16 cellular contexts compared by ENCODE assay signal in genomic region chr11:94151311-94151710, GRCh38. TPM values are rescaled to one million over a fixed set of nuclear protein-coding genes. Genes with fewer than 3 reads are reported as not detected.
A peak's percentile ranks its signal among the peaks of the same experiment; 100 is the strongest.
DNase-seq lines count a peak whose midpoint lies in the region; ATAC-seq and TF ChIP-seq lines count a peak whose summit lies in the region.
"Had no signal": no experiment of that assay in that cellular context is flagged by ENCODE, and none has a peak within 500 bp of the region (broad histone marks: within the 10 kb centered on the region; RNA-seq: fewer than 3 reads in every experiment).

No MANE protein-coding gene starts in this region.

- H3K36me3 ChIP-seq in SK-N-SH (replicated peaks in 1 of 2; ENCODE audit: control insufficient read depth in 1 of 2, insufficient read depth in 2 of 2, low read length in 1 of 2) (peaks cover 6 to 8% of the 10 kb centered on the region in 2 experiments), psoas muscle (ENCODE audit: insufficient read depth in 1 of 2, low read depth in 1 of 2) (no peaks in the 10 kb centered on the region)
- H3K36me3 ChIP-seq: esophagus squamous epithelium, Peyer's patch had no signal

- peak overlapping the region; percentile 48; the same call in 1 of the 2 replicates for H3K4me2 ChIP-seq in SK-N-SH

- peaks cover 91% of the 10 kb centered on the region for H3K79me2 ChIP-seq in SK-N-SH (ENCODE audit: insufficient read depth)

- POLR2A ChIA-PET in SK-N-SH (lab: Yijun Ruan, JAX) = no interaction called here

- CTCF ChIA-PET in SK-N-SH (lab: Yijun Ruan, JAX) = interaction anchor here (1.0 to 1.2 kb wide), 2 partner anchors 32 to 354 kb away, joined by 3 to 4 read pairs; no protein-coding TSS in a partner anchor

- TF ChIP-seq RAD21 in SK-N-SH (IDR thresholded peaks at IDR 0.05; ENCODE audit: low read length) = no peak

- intact Hi-C loops in psoas muscle (cut with DNase I) (no loop called here), left colon (cut with DNase I, micrococcal nuclease) (no loop called here)

- H3K9me3 ChIP-seq in SK-N-SH (no peaks in the 10 kb centered on the region), psoas muscle (no peaks in the 10 kb centered on the region)
- H3K9me3 ChIP-seq: esophagus squamous epithelium, Peyer's patch had no signal

- H3F3A ChIP-seq in SK-N-SH (replicated peaks; ENCODE audit: insufficient read depth) = peaks cover 16% of the 10 kb centered on the region

- TF ChIP-seq CTCF in SK-N-SH (IDR thresholded peaks at IDR 0.05) (no peak), psoas muscle (IDR thresholded peaks at IDR 0.05) (no peak)

- ATAC-seq in psoas muscle (peak; percentile 28 to 74 (median 54)), left colon (no peak)

- H3K27me3 ChIP-seq in SK-N-SH (ENCODE audit: insufficient read depth) (no peaks in the 10 kb centered on the region), psoas muscle (ENCODE audit: insufficient read depth in 3 of 3, low read length in 2 of 3) (no peaks in the 10 kb centered on the region)
- H3K27me3 ChIP-seq: esophagus squamous epithelium, Peyer's patch had no signal

- no peak for TF ChIP-seq EP300 in SK-N-SH (IDR thresholded peaks at IDR 0.05; ENCODE audit: borderline replicate concordance in 1 of 2, low read depth in 1 of 2, low read length in 1 of 2)

- no peak overlapping the region for H3K4me3 ChIP-seq in SK-N-SH (ENCODE audit: low read depth in 2 of 2, low read length in 1 of 2)
- no peak overlapping the region for H3K4me3 ChIP-seq in psoas muscle
- H3K4me3 ChIP-seq: esophagus squamous epithelium, Peyer's patch, skin epidermis had no signal

- 81% methylated on average over 4 of the region's 4 CpGs for WGBS in SK-N-SH (ENCODE audit: low lambda C conversion rate)
- WGBS in psoas muscle, 3 donors = 55 to 74% (median 58%) methylated on average over 4 of the region's 4 CpGs

- no peak overlapping the region for H3K9ac ChIP-seq in SK-N-SH

- peaks cover 78% of the 10 kb centered on the region for H4K20me1 ChIP-seq in SK-N-SH (ENCODE audit: insufficient read depth)

- peak overlapping the region in 1 of 2 experiments; percentile 80; a peak in 2 of 4 replicates for H3K27ac ChIP-seq in SK-N-SH (ENCODE audit: low read depth in 2 of 2, low read length in 1 of 2)
- H3K27ac ChIP-seq in psoas muscle = no peak overlapping the region
- no peak overlapping the region for H3K27ac ChIP-seq in substantia nigra (ENCODE audit: low read depth, low read length, poor library complexity, severe bottlenecking)
- H3K27ac ChIP-seq: Peyer's patch had no signal

- H3K9me2 ChIP-seq in SK-N-SH = no peaks in the 10 kb centered on the region

- H2AFZ ChIP-seq in SK-N-SH (ENCODE audit: low read depth) = no peak overlapping the region

- H3K4me1 ChIP-seq in SK-N-SH (ENCODE audit: control insufficient read depth in 1 of 2, insufficient read depth in 2 of 2, low read depth in 1 of 2, low read length in 1 of 2) (peaks cover 38 to 40% of the 10 kb centered on the region in 2 experiments), psoas muscle (peaks cover 6% of the 10 kb centered on the region)

- DNase-seq in EH (ENCODE audit: low read depth) (peak; percentile 72), SK-N-SH (no peak), fibroblast of gingiva (ENCODE audit: low read depth) (peak; percentile 17), psoas muscle (no peak), NCI-H1048 (lab: John Stamatoyannopoulos, UW) (no peak), left colon (no peak), substantia nigra (lab: John Stamatoyannopoulos, UW) (no peak), NCI-H1436 treated with DMSO at 0.1 percent for 48 hours (lab: John Stamatoyannopoulos, UW) (no peak)
- DNase-seq: activated CD4-positive, alpha-beta T cell treated with anti-CD3 and anti-CD28 coated beads for 4 hours; activated naive CD4-positive, alpha-beta T cell treated with anti-CD3 and anti-CD28 coated beads, Interleukin-2, amount 10 ng/mL, durations not matched to agents 7 days and 5 days; esophagus squamous epithelium; NCI-H2081 treated with DMSO at 0.1 percent for 48 hours; NCI-H774; Peyer's patch; stimulated activated CD4-positive, alpha-beta T cell treated with anti-CD3 and anti-CD28 coated beads, Interleukin-4, amount 100 ng/mL, for 24 hours had no signal

TF ChIP-seq in SK-N-SH, 30 proteins besides CTCF, POLR2A, EP300 and RAD21:
- no peak for TF ChIP-seq JUND (IDR thresholded peaks at IDR 0.05)
- 0 out of 2 replicates have a peak, but pooled peaks have one; percentile 24 for TF ChIP-seq PBX3 (IDR thresholded peaks at IDR 0.05)

RNA-seq across cellular contexts. Expression of gene PANX1, which starts 22.7 kb away (rescaled TPM):
- polyA plus RNA-seq in SK-N-SH (2012; rRNA removed) (11.1 and 16.9 TPM in 2 replicates), psoas muscle (10 to 100 TPM; 14.3 to 45.7 (median 41.9) TPM)
- 13.9 and 14.8 TPM in 2 replicates for polyA plus RNA-seq in SK-N-SH (2012; cell fraction: cytosol; rRNA removed)
- 4.2 and 9.0 TPM in 2 replicates for polyA plus RNA-seq in SK-N-SH (2012; cell fraction: nucleus; rRNA removed)
- total RNA-seq in psoas muscle (10 to 100 TPM in 3 of 4 donors, 1 to 10 TPM in 1; 9.2 to 87.2 (median 23.7) TPM), left colon (10 to 100 TPM in 1 of 2 donors, 1 to 10 TPM in 1; 8.8 to 10.4 TPM)

Comparison
In these comparisons a context has a peak if more than half of its experiments do, and no peak if none do; other contexts are left out.
1. DNase-seq: peak in EH (single experiment) and fibroblast of gingiva (single experiment); none in SK-N-SH (single experiment), psoas muscle (0 of 2), NCI-H1048 (single experiment), left colon (0 of 2), substantia nigra (0 of 49) and NCI-H1436 treated with DMSO at 0.1 percent for 48 hours (single experiment).